Comparison of ENCODE assay signal across 19 cellular contexts in genomic region chr5:172864161-172864560, GRCh38.
"Had no signal": no experiment of that assay in that cellular context is flagged by ENCODE, and none has a peak within 500 bp of the region (broad histone marks: within the 10 kb centered on the region; RNA-seq: fewer than 3 reads in every experiment).

No MANE protein-coding gene starts in this region.

- DNase-seq: activated CD8-positive, alpha-beta memory T cell treated with anti-CD3 and anti-CD28 coated beads for 24 hours; activated CD8-positive, alpha-beta memory T cell treated with anti-CD3 and anti-CD28 coated beads, Interleukin-2, amount 50 U/mL, for 4 hours; activated naive CD4-positive, alpha-beta T cell treated with anti-CD3 and anti-CD28 coated beads for 36 hours; activated naive CD8-positive, alpha-beta T cell treated with anti-CD3 and anti-CD28 coated beads, Interleukin-2, amount 10 ng/mL, durations not matched to agents 7 days and 5 days; activated T-cell treated with anti-CD3 and anti-CD28 coated beads, Interleukin-2, amount 50 U/mL, for 24 hours; anterior cingulate cortex; body of pancreas; left cardiac atrium; naive B cell; nucleus accumbens; stimulated activated CD4-positive, alpha-beta T cell treated with anti-CD3 and anti-CD28 coated beads, Interleukin-4, amount 100 ng/mL, for 1 hour; stimulated activated naive CD4-positive, alpha-beta T cell; T-cell had no signal

- H3K27ac Mint-ChIP-seq: activated naive CD4-positive, alpha-beta T cell treated with anti-CD3 and anti-CD28 coated beads for 36 hours; activated naive CD8-positive, alpha-beta T cell treated with anti-CD3 and anti-CD28 coated beads, Interleukin-2, amount 10 ng/mL, durations not matched to agents 7 days and 5 days; activated T-cell treated with anti-CD3 and anti-CD28 coated beads, Interleukin-2, amount 50 U/mL, for 24 hours; T-cell; T-helper 2 cell treated with Interferon-gamma antibody and Interleukin-4, amounts not matched to agents 5 μg/mL and 100 μg/mL, for 36 hours had no signal

- H3K27me3 Mint-ChIP-seq: activated naive CD8-positive, alpha-beta T cell treated with anti-CD3 and anti-CD28 coated beads, Interleukin-2, amount 10 ng/mL, durations not matched to agents 7 days and 5 days; activated T-cell treated with anti-CD3 and anti-CD28 coated beads, Interleukin-2, amount 50 U/mL, for 24 hours; naive B cell; T-cell had no signal

- H3K4me3 ChIP-seq: body of pancreas, cardiac muscle cell, hepatocyte, thoracic aorta had no signal

- H3K9me3 Mint-ChIP-seq: activated naive CD4-positive, alpha-beta T cell treated with anti-CD3 and anti-CD28 coated beads for 36 hours; activated naive CD8-positive, alpha-beta T cell treated with anti-CD3 and anti-CD28 coated beads, Interleukin-2, amount 10 ng/mL, durations not matched to agents 7 days and 5 days; activated T-cell treated with anti-CD3 and anti-CD28 coated beads, Interleukin-2, amount 50 U/mL, for 24 hours; naive B cell; T-cell; T-helper 2 cell treated with Interferon-gamma antibody and Interleukin-4, amounts not matched to agents 5 μg/mL and 100 μg/mL, for 36 hours had no signal

- H3K27me3 ChIP-seq: body of pancreas, cardiac muscle cell, hepatocyte had no signal

- H3K27ac ChIP-seq: body of pancreas, cardiac muscle cell, epithelial cell of prostate, hepatocyte had no signal

- H3K9me3 ChIP-seq: body of pancreas, thoracic aorta had no signal

- H3K36me3 ChIP-seq: cardiac muscle cell, thoracic aorta had no signal

- H3K4me3 Mint-ChIP-seq: activated naive CD4-positive, alpha-beta T cell treated with anti-CD3 and anti-CD28 coated beads for 36 hours; activated naive CD8-positive, alpha-beta T cell treated with anti-CD3 and anti-CD28 coated beads, Interleukin-2, amount 10 ng/mL, durations not matched to agents 7 days and 5 days; activated T-cell treated with anti-CD3 and anti-CD28 coated beads, Interleukin-2, amount 50 U/mL, for 24 hours; naive B cell; T-cell; T-helper 2 cell treated with Interferon-gamma antibody and Interleukin-4, amounts not matched to agents 5 μg/mL and 100 μg/mL, for 36 hours had no signal

- H2AFZ ChIP-seq: hepatocyte had no signal

- ATAC-seq: body of pancreas, left cardiac atrium, sciatic nerve, T-cell had no signal

- H3K4me2 ChIP-seq: hepatocyte had no signal
